Comparison of ENCODE assay signal across 1 cellular context in genomic region chr3:47282424-47283192, GRCh38.
TF ChIP-seq lines count a peak whose summit lies in the region.

TSS of gene KIF9 (minus strand) at chr3:47282799. CDS start at chr3:47277374, 5,425 bp downstream.
TSS of gene KLHL18 (plus strand) at chr3:47282944. CDS start at chr3:47282966, 22 bp downstream.

TF ChIP-seq in K562, 482 proteins besides CTCF, POLR2A, EP300 and RAD21 (continued from another document and continues in another):
- TF ChIP-seq ZBTB1 (CRISPR knock-in tag; IDR thresholded peaks at IDR 0.05; ENCODE audit: borderline replicate concordance, low read depth) (peak; percentile 41; the same call in 1 of the 2 replicates), ATF4 (CRISPR knock-in tag; IDR thresholded peaks at IDR 0.05) (0 out of 2 replicates have a peak, but pooled peaks have one; percentile 29), NFYB (IDR thresholded peaks at IDR 0.05; ENCODE audit: extremely low read depth, insufficient read length) (no peak), HNRNPH1 (optimal IDR thresholded peaks at IDR 0.05; ENCODE audit: low read depth, low read length) (no peak), ZBTB5 (IDR thresholded peaks at IDR 0.05) (no peak), ZNF586 (CRISPR knock-in tag; conservative IDR thresholded peaks at IDR 0.05) (no peak), MBD2 (IDR thresholded peaks at IDR 0.05; ENCODE audit: borderline replicate concordance, low read depth) (peak; percentile 84; the same call in 1 of the 2 replicates), RBM17 (IDR thresholded peaks at IDR 0.05; ENCODE audit: borderline replicate concordance, low read depth, low read length) (no peak), DACH1 (IDR thresholded peaks at IDR 0.05; ENCODE audit: partially characterized antibody) (peak; percentile 45), ZZZ3 (IDR thresholded peaks at IDR 0.05) (peak; percentile 83; the same call in 1 of the 2 replicates), FOXK2 (conservative IDR thresholded peaks at IDR 0.05 in 1 of 2, IDR thresholded peaks at IDR 0.05 in 1 of 2; ENCODE audit: low read depth in 2 of 2) (peak; percentile 91 to 98), MLLT1 (IDR thresholded peaks at IDR 0.05) (peak; percentile 82 to 83), ZNF511 (CRISPR knock-in tag; IDR thresholded peaks at IDR 0.05) (peak; percentile 43; the same call in 1 of the 2 replicates), YBX1 (IDR thresholded peaks at IDR 0.05) (no peak), MAFG (tag; conservative IDR thresholded peaks at IDR 0.05) (no peak), LARP7 (IDR thresholded peaks at IDR 0.05) (peak; percentile 89; the same call in 1 of the 2 replicates), ZMIZ1 (IDR thresholded peaks at IDR 0.05; ENCODE audit: low read depth in 2 of 2, low read length in 2 of 2) (peak in 1 of 2 experiments; percentile 43; a peak in 1 of 4 replicates), PRDM10 (IDR thresholded peaks at IDR 0.05; ENCODE audit: partially characterized antibody) (peak; percentile 12), STAT6 (CRISPR knock-in tag; IDR thresholded peaks at IDR 0.05) (peak; percentile 69; the same call in 1 of the 2 replicates), SLC30A9 (CRISPR knock-in tag; IDR thresholded peaks at IDR 0.05) (no peak), GMEB1 (CRISPR knock-in tag; IDR thresholded peaks at IDR 0.05) (peak; percentile 63), PCBP2 (IDR thresholded peaks at IDR 0.05; ENCODE audit: low read depth, low read length, poor library complexity, severe bottlenecking) (no peak), ZNF253 (CRISPR knock-in tag; conservative IDR thresholded peaks at IDR 0.05) (no peak), NFRKB (IDR thresholded peaks at IDR 0.05; ENCODE audit: low read depth) (peak; percentile 67), PHTF2 (CRISPR knock-in tag; IDR thresholded peaks at IDR 0.05) (no peak), E2F4 (CRISPR knock-in tag; IDR thresholded peaks at IDR 0.05; ENCODE audit: low read depth) (peak; percentile 65; the same call in 1 of the 2 replicates), JUNB (CRISPR knock-in tag; conservative IDR thresholded peaks at IDR 0.05) (no peak), CHD2 (IDR thresholded peaks at IDR 0.05; ENCODE audit: low read depth, low read length) (peak; percentile 14), ZNF830 (CRISPR knock-in tag; IDR thresholded peaks at IDR 0.05) (no peak), NONO (IDR thresholded peaks at IDR 0.05; ENCODE audit: low read depth in 2 of 2, low read length in 1 of 2) (peak; percentile 21 to 80; a peak in 2 of 4 replicates), FUS (optimal IDR thresholded peaks at IDR 0.05; ENCODE audit: low read depth, low read length) (no peak), SAFB (IDR thresholded peaks at IDR 0.05; ENCODE audit: borderline replicate concordance, low read depth, low read length) (no peak), KLF10 (CRISPR knock-in tag; IDR thresholded peaks at IDR 0.05) (no peak), PHF21A (IDR thresholded peaks at IDR 0.05; ENCODE audit: borderline replicate concordance, low read depth) (no peak), MAFF (IDR thresholded peaks at IDR 0.05; ENCODE audit: low read length) (no peak), ZBTB2 (IDR thresholded peaks at IDR 0.05) (peak; percentile 35; the same call in 1 of the 2 replicates), ZNF12 (CRISPR knock-in tag; IDR thresholded peaks at IDR 0.05) (no peak), NELFE (IDR thresholded peaks at IDR 0.05; ENCODE audit: insufficient read depth, insufficient read length) (no peak)
